In the genomic region with DNA sequence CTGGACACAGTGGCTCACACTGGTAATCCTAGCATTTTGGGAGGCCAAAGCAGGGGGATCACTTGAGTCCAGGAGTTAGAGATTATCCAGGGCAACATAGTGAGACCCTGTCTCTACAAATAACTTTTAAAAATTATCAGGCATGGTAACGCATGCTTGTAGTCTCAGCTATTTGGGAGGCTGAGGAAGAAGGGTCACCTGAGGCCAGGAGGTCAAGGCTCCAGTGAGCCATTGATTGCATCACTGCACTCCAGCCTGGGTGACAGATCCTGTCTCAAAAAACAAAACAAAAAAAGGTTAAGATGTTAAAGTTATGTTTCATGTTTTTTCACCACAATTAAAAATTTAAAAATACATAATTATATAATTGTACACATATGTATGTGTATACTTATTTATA, we compare ENCODE assay signal across 11 cellular contexts.
"Had no signal": no experiment of that assay in that cellular context is flagged by ENCODE, and none has a peak within 500 bp of the region (broad histone marks: within the 10 kb centered on the region; RNA-seq: fewer than 3 reads in every experiment).

No MANE protein-coding gene starts in this region.

- H3K4me3 ChIP-seq: GM23248, GM23338, HAP-1 had no signal

- ATAC-seq: GM23338, HCT116 had no signal

- FAIRE-seq: H1, H54 had no signal

- H3K9ac ChIP-seq: GM23248 had no signal

- H2AFZ ChIP-seq: GM23248, GM23338 had no signal

- H3K4me1 ChIP-seq: HAP-1 had no signal

- H3K9me3 ChIP-seq: HAP-1 had no signal

- H3K27ac ChIP-seq: GM23248 had no signal

- DNase-seq: GM23248, GOT3, H7, H9, HCEC 1CT, HFFc6 had no signal

- H3K36me3 ChIP-seq: HAP-1 had no signal

- H3K4me2 ChIP-seq: GM23338 had no signal
